31 cellular contexts compared by ENCODE assay signal in the genomic region with DNA sequence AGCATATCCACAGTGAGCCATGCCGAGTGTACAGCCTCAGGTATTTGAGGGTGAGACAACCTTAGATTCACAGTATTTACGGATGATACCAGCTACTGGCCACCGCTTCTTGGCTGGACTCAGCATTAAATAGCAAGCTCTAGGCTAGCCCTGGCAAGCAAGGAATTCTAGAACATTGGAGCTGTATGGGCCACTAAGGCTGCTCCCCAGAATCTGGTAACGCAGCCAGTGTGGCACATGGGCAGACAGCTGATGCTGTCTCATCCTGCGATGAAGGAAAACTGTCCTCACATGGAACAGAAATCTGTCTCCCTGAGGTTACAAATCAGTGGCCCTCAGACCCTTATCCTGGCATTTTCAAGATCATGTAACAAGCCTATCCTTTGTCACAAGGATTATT. TPM values are rescaled to one million over a fixed set of nuclear protein-coding genes. Genes with fewer than 3 reads are reported as not detected.
"Had no signal": no experiment of that assay in that cellular context is flagged by ENCODE, and none has a peak within 500 bp of the region (broad histone marks: within the 10 kb centered on the region; RNA-seq: fewer than 3 reads in every experiment).

No MANE protein-coding gene starts in this region.

- DNase-seq: activated CD4-positive, alpha-beta memory T cell treated with anti-CD3 and anti-CD28 coated beads for 36 hours; activated CD4-positive, alpha-beta T cell treated with anti-CD3 and anti-CD28 coated beads for 36 hours; activated CD4-positive, alpha-beta T cell treated with anti-CD3 and anti-CD28 coated beads, Interleukin-2, amount 10 ng/mL, durations not matched to agents 24 days and 14 days; activated CD4-positive, CD25-positive, alpha-beta regulatory T cell; activated CD4-positive, CD25-positive, alpha-beta regulatory T cell treated with anti-CD3 and anti-CD28 coated beads, Interleukin-2, amount 50 U/mL, for 72 hours; activated CD8-positive, alpha-beta memory T cell treated with anti-CD3 and anti-CD28 coated beads, Interleukin-2, amount 10 ng/mL, durations not matched to agents 7 days and 5 days; activated CD8-positive, alpha-beta memory T cell treated with anti-CD3 and anti-CD28 coated beads, Interleukin-2, amount 50 U/mL, for 4 hours; activated CD8-positive, alpha-beta T cell treated with anti-CD3 and anti-CD28 coated beads, Interleukin-2, amount 10 ng/mL, durations not matched to agents 7 days and 5 days; activated gamma-delta T cell; activated naive CD4-positive, alpha-beta T cell; activated naive CD4-positive, alpha-beta T cell treated with anti-CD3 and anti-CD28 coated beads, Interleukin-2, amount 10 ng/mL, durations not matched to agents 7 days and 5 days; activated naive CD8-positive, alpha-beta T cell treated with anti-CD3 and anti-CD28 coated beads, Interleukin-2, amount 10 ng/mL, durations not matched to agents 7 days and 5 days; activated T-cell treated with anti-CD3 and anti-CD28 coated beads, Interleukin-2, amount 50 U/mL, for 24 hours; activated T-cell treated with anti-CD3 and anti-CD28 coated beads, Interleukin-2, amount 50 U/mL, for 72 hours; cerebellar nuclear complex; effector memory CD4-positive, alpha-beta T cell; endodermal cell; foreskin fibroblast; glutamatergic neuron; T-helper 2 cell had no signal

- H3K36me3 ChIP-seq: ascending aorta had no signal

- H3K4me1 ChIP-seq: ascending aorta had no signal

- H3K27me3 Mint-ChIP-seq: activated T-cell treated with anti-CD3 and anti-CD28 coated beads, Interleukin-2, amount 50 U/mL, for 24 hours had no signal

- H3K9me3 ChIP-seq: ascending aorta had no signal

- H3K27me3 ChIP-seq: ascending aorta had no signal

- H3K4me3 Mint-ChIP-seq: activated CD4-positive, alpha-beta memory T cell treated with anti-CD3 and anti-CD28 coated beads for 36 hours; activated CD4-positive, alpha-beta T cell treated with anti-CD3 and anti-CD28 coated beads for 36 hours; activated CD4-positive, alpha-beta T cell treated with anti-CD3 and anti-CD28 coated beads, Interleukin-2, amount 10 ng/mL, durations not matched to agents 24 days and 14 days; activated CD8-positive, alpha-beta memory T cell treated with anti-CD3 and anti-CD28 coated beads, Interleukin-2, amount 10 ng/mL, durations not matched to agents 7 days and 5 days; activated CD8-positive, alpha-beta T cell treated with anti-CD3 and anti-CD28 coated beads, Interleukin-2, amount 10 ng/mL, durations not matched to agents 7 days and 5 days; activated naive CD4-positive, alpha-beta T cell treated with anti-CD3 and anti-CD28 coated beads, Interleukin-2, amount 10 ng/mL, durations not matched to agents 7 days and 5 days; activated naive CD8-positive, alpha-beta T cell treated with anti-CD3 and anti-CD28 coated beads, Interleukin-2, amount 10 ng/mL, durations not matched to agents 7 days and 5 days; activated T-cell treated with anti-CD3 and anti-CD28 coated beads, Interleukin-2, amount 50 U/mL, for 24 hours; activated T-cell treated with anti-CD3 and anti-CD28 coated beads, Interleukin-2, amount 50 U/mL, for 72 hours; brain; dendritic cell treated with granulocyte-macrophage colony-stimulating factor and Interleukin-4, amounts not matched to agents 40 ng/mL and 50 ng/mL, for 4 days; endodermal cell had no signal

- H3K27ac ChIP-seq: ascending aorta, coronary artery had no signal

- H3K4me3 ChIP-seq: ascending aorta, coronary artery, dorsolateral prefrontal cortex had no signal

- H3K9me3 Mint-ChIP-seq: activated CD4-positive, alpha-beta memory T cell treated with anti-CD3 and anti-CD28 coated beads for 36 hours; activated CD4-positive, alpha-beta T cell treated with anti-CD3 and anti-CD28 coated beads, Interleukin-2, amount 10 ng/mL, durations not matched to agents 24 days and 14 days; activated naive CD4-positive, alpha-beta T cell treated with anti-CD3 and anti-CD28 coated beads, Interleukin-2, amount 10 ng/mL, durations not matched to agents 7 days and 5 days; activated naive CD4-positive, alpha-beta T cell treated with anti-CD3 and anti-CD28 coated beads, Interleukin-2, amount 50 U/mL, for 72 hours; activated naive CD8-positive, alpha-beta T cell treated with anti-CD3 and anti-CD28 coated beads, Interleukin-2, amount 10 ng/mL, durations not matched to agents 7 days and 5 days; activated T-cell treated with anti-CD3 and anti-CD28 coated beads, Interleukin-2, amount 50 U/mL, for 24 hours; activated T-cell treated with anti-CD3 and anti-CD28 coated beads, Interleukin-2, amount 50 U/mL, for 72 hours; dendritic cell treated with granulocyte-macrophage colony-stimulating factor and Interleukin-4, amounts not matched to agents 40 ng/mL and 50 ng/mL, for 4 days had no signal

- H3K36me3 Mint-ChIP-seq: activated CD4-positive, alpha-beta memory T cell treated with anti-CD3 and anti-CD28 coated beads for 36 hours; activated naive CD4-positive, alpha-beta T cell treated with anti-CD3 and anti-CD28 coated beads, Interleukin-2, amount 10 ng/mL, durations not matched to agents 7 days and 5 days; activated naive CD4-positive, alpha-beta T cell treated with anti-CD3 and anti-CD28 coated beads, Interleukin-2, amount 50 U/mL, for 72 hours; activated naive CD8-positive, alpha-beta T cell treated with anti-CD3 and anti-CD28 coated beads, Interleukin-2, amount 10 ng/mL, durations not matched to agents 7 days and 5 days; brain had no signal

- ATAC-seq: activated CD4-positive, alpha-beta T cell treated with anti-CD3 and anti-CD28 coated beads for 36 hours; activated CD8-positive, alpha-beta memory T cell treated with anti-CD3 and anti-CD28 coated beads, Interleukin-2, amount 10 ng/mL, durations not matched to agents 7 days and 5 days; activated CD8-positive, alpha-beta T cell treated with anti-CD3 and anti-CD28 coated beads, Interleukin-2, amount 10 ng/mL, durations not matched to agents 7 days and 5 days; activated naive CD4-positive, alpha-beta T cell treated with anti-CD3 and anti-CD28 coated beads, Interleukin-2, amount 50 U/mL, for 72 hours; activated T-cell treated with anti-CD3 and anti-CD28 coated beads, Interleukin-2, amount 50 U/mL, for 72 hours; esophagus mucosa had no signal

- FAIRE-seq: bronchial epithelial cell, frontal cortex had no signal

- H3K27ac Mint-ChIP-seq: activated CD4-positive, alpha-beta memory T cell treated with anti-CD3 and anti-CD28 coated beads for 36 hours; activated CD4-positive, alpha-beta T cell treated with anti-CD3 and anti-CD28 coated beads for 36 hours; activated CD4-positive, alpha-beta T cell treated with anti-CD3 and anti-CD28 coated beads, Interleukin-2, amount 10 ng/mL, durations not matched to agents 24 days and 14 days; activated CD8-positive, alpha-beta memory T cell treated with anti-CD3 and anti-CD28 coated beads, Interleukin-2, amount 10 ng/mL, durations not matched to agents 7 days and 5 days; activated CD8-positive, alpha-beta T cell treated with anti-CD3 and anti-CD28 coated beads, Interleukin-2, amount 10 ng/mL, durations not matched to agents 7 days and 5 days; activated naive CD4-positive, alpha-beta T cell treated with anti-CD3 and anti-CD28 coated beads, Interleukin-2, amount 10 ng/mL, durations not matched to agents 7 days and 5 days; activated naive CD4-positive, alpha-beta T cell treated with anti-CD3 and anti-CD28 coated beads, Interleukin-2, amount 50 U/mL, for 72 hours; activated naive CD8-positive, alpha-beta T cell treated with anti-CD3 and anti-CD28 coated beads, Interleukin-2, amount 10 ng/mL, durations not matched to agents 7 days and 5 days; activated T-cell treated with anti-CD3 and anti-CD28 coated beads, Interleukin-2, amount 50 U/mL, for 24 hours; activated T-cell treated with anti-CD3 and anti-CD28 coated beads, Interleukin-2, amount 50 U/mL, for 72 hours; dendritic cell treated with granulocyte-macrophage colony-stimulating factor and Interleukin-4, amounts not matched to agents 40 ng/mL and 50 ng/mL, for 4 days; endodermal cell had no signal

RNA-seq across cellular contexts. Expression of a gene that starts 57.6 kb away (rescaled TPM):
- total RNA-seq: activated CD8-positive, alpha-beta memory T cell treated with anti-CD3 and anti-CD28 coated beads for 36 hours; activated CD8-positive, alpha-beta T cell treated with anti-CD3 and anti-CD28 coated beads, Interleukin-2, amount 10 ng/mL, durations not matched to agents 7 days and 5 days; T-helper 1 cell treated with Interleukin-12 subunit alpha and Interleukin-12 subunit beta and Interleukin-4 antibody, amounts not matched to agents 30 ng/mL and 1 ng/mL, for 36 hours had no signal
